ENCODE assay signal across 11 cellular contexts in the genomic region with DNA sequence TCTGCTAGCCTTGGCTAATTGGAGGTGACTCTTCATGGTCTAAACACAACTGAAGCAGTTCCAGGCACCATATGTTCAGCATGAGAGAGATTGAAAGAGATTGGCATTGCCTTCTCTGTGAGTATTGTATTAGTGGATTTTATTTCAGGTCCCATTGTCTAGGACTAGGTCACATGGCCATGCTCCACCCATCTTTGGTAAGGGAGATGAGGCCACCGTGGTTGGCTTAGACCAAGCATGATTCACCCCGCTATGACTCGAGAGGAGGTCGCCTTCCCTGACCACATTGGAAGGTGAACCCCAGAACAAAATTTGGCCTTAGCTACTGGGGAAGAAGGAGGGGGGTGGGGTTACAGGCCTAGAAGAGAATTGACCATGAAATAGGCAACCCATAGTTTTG.
A peak's percentile ranks its signal among the peaks of the same experiment; 100 is the strongest.
DNase-seq lines count a peak whose midpoint lies in the region; ATAC-seq lines count a peak whose summit lies in the region.
"Had no signal": no experiment of that assay in that cellular context is flagged by ENCODE, and none has a peak within 500 bp of the region (broad histone marks: within the 10 kb centered on the region; RNA-seq: fewer than 3 reads in every experiment).

No MANE protein-coding gene starts in this region.

- DNase-seq in EH (ENCODE audit: low read depth) = peak; percentile 15
- DNase-seq in HT1080 (ENCODE audit: low read depth) = peak; percentile 13
- DNase-seq in activated CD4-positive, alpha-beta memory T cell treated with anti-CD3 and anti-CD28 coated beads, Interleukin-2, amount 10 ng/mL, durations not matched to agents 7 days and 5 days = peak; percentile 43
- DNase-seq in natural killer cell treated with Interleukin-12 subunit alpha and Interleukin-12 subunit beta and Interleukin-15 and Interleukin-18, amount 100 ng/mL, for 72 hours (ENCODE audit: low spot score) = no peak
- DNase-seq in NCI-H1694 treated with DMSO at 0.1 percent for 48 hours (lab: John Stamatoyannopoulos, UW) = no peak
- DNase-seq in posterior vena cava (ENCODE audit: low spot score) = no peak
- DNase-seq in amniotic stem cell (lab: John Stamatoyannopoulos, UW) = no peak
- DNase-seq: midbrain, NCI-H2081 treated with DMSO at 0.1 percent for 48 hours, spleen had no signal

- no peaks in the 10 kb centered on the region for H3K9me3 Mint-ChIP-seq in activated CD4-positive, alpha-beta memory T cell treated with anti-CD3 and anti-CD28 coated beads, Interleukin-2, amount 10 ng/mL, durations not matched to agents 7 days and 5 days
- H3K9me3 Mint-ChIP-seq in natural killer cell treated with Interleukin-12 subunit alpha and Interleukin-12 subunit beta and Interleukin-15 and Interleukin-18, amount 100 ng/mL, for 72 hours = no peaks in the 10 kb centered on the region

- intact Hi-C loops in posterior vena cava (cut with DNase I) = no loop called here

- no peak overlapping the region for H3K4me3 Mint-ChIP-seq in activated CD4-positive, alpha-beta memory T cell treated with anti-CD3 and anti-CD28 coated beads, Interleukin-2, amount 10 ng/mL, durations not matched to agents 7 days and 5 days
- H3K4me3 Mint-ChIP-seq in natural killer cell treated with Interleukin-12 subunit alpha and Interleukin-12 subunit beta and Interleukin-15 and Interleukin-18, amount 100 ng/mL, for 72 hours = no peak overlapping the region

- H3K4me1 Mint-ChIP-seq in activated CD4-positive, alpha-beta memory T cell treated with anti-CD3 and anti-CD28 coated beads, Interleukin-2, amount 10 ng/mL, durations not matched to agents 7 days and 5 days = peaks cover 20% of the 10 kb centered on the region
- peaks cover 4 to 5% of the 10 kb centered on the region in 2 donors for H3K4me1 Mint-ChIP-seq in natural killer cell treated with Interleukin-12 subunit alpha and Interleukin-12 subunit beta and Interleukin-15 and Interleukin-18, amount 100 ng/mL, for 72 hours (ENCODE audit: low read depth in 2 of 2)

- H3K27me3 Mint-ChIP-seq in activated CD4-positive, alpha-beta memory T cell treated with anti-CD3 and anti-CD28 coated beads, Interleukin-2, amount 10 ng/mL, durations not matched to agents 7 days and 5 days = no peaks in the 10 kb centered on the region
- H3K27me3 Mint-ChIP-seq in natural killer cell treated with Interleukin-12 subunit alpha and Interleukin-12 subunit beta and Interleukin-15 and Interleukin-18, amount 100 ng/mL, for 72 hours = no peaks in the 10 kb centered on the region

- H3K36me3 Mint-ChIP-seq in activated CD4-positive, alpha-beta memory T cell treated with anti-CD3 and anti-CD28 coated beads, Interleukin-2, amount 10 ng/mL, durations not matched to agents 7 days and 5 days (ENCODE audit: low read depth) = no peaks in the 10 kb centered on the region
- no peaks in the 10 kb centered on the region for H3K36me3 Mint-ChIP-seq in natural killer cell treated with Interleukin-12 subunit alpha and Interleukin-12 subunit beta and Interleukin-15 and Interleukin-18, amount 100 ng/mL, for 72 hours

- ATAC-seq in natural killer cell treated with Interleukin-12 subunit alpha and Interleukin-12 subunit beta and Interleukin-15 and Interleukin-18, amount 100 ng/mL, for 72 hours = peak; percentile 45 to 59
- ATAC-seq in HG03520 (IDR thresholded peaks at IDR 0.05; ENCODE audit: unreplicated experiment) = no peak

- POLR2A ChIA-PET in activated CD4-positive, alpha-beta memory T cell treated with anti-CD3 and anti-CD28 coated beads, Interleukin-2, amount 10 ng/mL, durations not matched to agents 7 days and 5 days (lab: Charles Lee) = no interaction called here

- CTCF ChIA-PET in activated CD4-positive, alpha-beta memory T cell treated with anti-CD3 and anti-CD28 coated beads, Interleukin-2, amount 10 ng/mL, durations not matched to agents 7 days and 5 days (lab: Charles Lee) = no interaction called here

- no peak overlapping the region for H3K27ac Mint-ChIP-seq in activated CD4-positive, alpha-beta memory T cell treated with anti-CD3 and anti-CD28 coated beads, Interleukin-2, amount 10 ng/mL, durations not matched to agents 7 days and 5 days
- no peak overlapping the region for H3K27ac Mint-ChIP-seq in natural killer cell treated with Interleukin-12 subunit alpha and Interleukin-12 subunit beta and Interleukin-15 and Interleukin-18, amount 100 ng/mL, for 72 hours

Comparison
In these comparisons a context has a peak if more than half of its experiments do, and no peak if none do; other contexts are left out.
1. DNase-seq: peak in EH (single experiment), HT1080 (single experiment) and activated CD4-positive, alpha-beta memory T cell treated with anti-CD3 and anti-CD28 coated beads, Interleukin-2, amount 10 ng/mL, durations not matched to agents 7 days and 5 days (single experiment); none in natural killer cell treated with Interleukin-12 subunit alpha and Interleukin-12 subunit beta and Interleukin-15 and Interleukin-18, amount 100 ng/mL, for 72 hours (single experiment), NCI-H1694 treated with DMSO at 0.1 percent for 48 hours (single experiment), posterior vena cava (single experiment) and amniotic stem cell (single experiment).